1 cellular context compared by ENCODE assay signal in genomic region chr20:59518881-59519706, GRCh38.
TF ChIP-seq lines count a peak whose summit lies in the region.

No MANE protein-coding gene starts in this region.

TF ChIP-seq in GM23338, 12 proteins besides CTCF, POLR2A, EP300 and RAD21 (continued from another document):
- no peak for TF ChIP-seq REST (IDR thresholded peaks at IDR 0.05; ENCODE audit: unreplicated experiment)
TF ChIP-seq in GM23338: peak in this region for 0.
